Comparison of ENCODE assay signal across 1 cellular context in the genomic region with DNA sequence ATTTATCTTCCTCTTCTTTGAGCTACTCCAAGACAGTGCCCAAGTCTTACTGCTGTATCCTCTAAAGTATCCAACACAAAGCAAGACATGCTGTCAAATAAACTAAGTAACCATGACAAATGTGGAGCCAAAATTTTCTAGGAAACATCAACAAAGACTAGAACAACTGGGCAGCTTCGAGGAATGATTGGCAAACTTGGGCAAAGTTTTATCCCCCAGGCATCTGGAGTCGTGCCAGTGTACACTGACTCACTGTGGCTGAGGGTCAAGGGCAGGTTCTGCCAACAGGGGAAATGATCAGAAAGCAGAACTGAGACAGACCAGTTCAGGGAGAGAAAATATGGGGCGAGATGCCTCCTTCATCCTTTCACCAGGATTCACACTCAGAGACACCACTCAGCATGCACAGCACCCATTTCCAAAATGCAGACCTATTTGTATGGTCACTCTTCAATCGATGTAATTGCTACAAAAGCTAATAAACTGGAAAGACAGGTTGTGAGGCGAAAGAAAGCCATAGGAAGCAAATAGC.
TF ChIP-seq lines count a peak whose summit lies in the region.

No MANE protein-coding gene starts in this region.

TF ChIP-seq in SK-N-SH, 30 proteins besides CTCF, POLR2A, EP300 and RAD21 (continued from another document):
- no peak for TF ChIP-seq USF2 (IDR thresholded peaks at IDR 0.05; ENCODE audit: borderline replicate concordance, low read depth, low read length)
- peak; percentile 83 for TF ChIP-seq FOSL2 (IDR thresholded peaks at IDR 0.05; ENCODE audit: borderline replicate concordance, low read depth)
- TF ChIP-seq PBX3 (IDR thresholded peaks at IDR 0.05): peak; percentile 87
- TF ChIP-seq TEAD4 (IDR thresholded peaks at IDR 0.05; ENCODE audit: borderline replicate concordance, insufficient read depth): peak; percentile 82
- TF ChIP-seq FOXM1 (IDR thresholded peaks at IDR 0.05; ENCODE audit: low read depth): no peak
- TF ChIP-seq, protein P1, sequence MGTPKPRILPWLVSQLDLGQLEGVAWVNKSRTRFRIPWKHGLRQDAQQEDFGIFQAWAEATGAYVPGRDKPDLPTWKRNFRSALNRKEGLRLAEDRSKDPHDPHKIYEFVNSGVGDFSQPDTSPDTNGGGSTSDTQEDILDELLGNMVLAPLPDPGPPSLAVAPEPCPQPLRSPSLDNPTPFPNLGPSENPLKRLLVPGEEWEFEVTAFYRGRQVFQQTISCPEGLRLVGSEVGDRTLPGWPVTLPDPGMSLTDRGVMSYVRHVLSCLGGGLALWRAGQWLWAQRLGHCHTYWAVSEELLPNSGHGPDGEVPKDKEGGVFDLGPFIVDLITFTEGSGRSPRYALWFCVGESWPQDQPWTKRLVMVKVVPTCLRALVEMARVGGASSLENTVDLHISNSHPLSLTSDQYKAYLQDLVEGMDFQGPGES (IDR thresholded peaks at IDR 0.05; ENCODE audit: low read depth, low read length): no peak
- no peak for TF ChIP-seq GABPA (IDR thresholded peaks at IDR 0.05; ENCODE audit: low read depth)
- no peak for TF ChIP-seq NRF1 (IDR thresholded peaks at IDR 0.05; ENCODE audit: low read depth, low read length)
- TF ChIP-seq TAF1 (IDR thresholded peaks at IDR 0.05; ENCODE audit: borderline replicate concordance, low read depth, low read length): no peak
- no peak; the same call in 1 of the 2 replicates for TF ChIP-seq SIN3A (IDR thresholded peaks at IDR 0.05; ENCODE audit: borderline replicate concordance, low read depth, low read length)
- no peak for TF ChIP-seq ELF1 (IDR thresholded peaks at IDR 0.05)
- 0 out of 2 replicates have a peak, but pooled peaks have one; percentile 35 for TF ChIP-seq RCOR1 (IDR thresholded peaks at IDR 0.05; ENCODE audit: low read length)
- TF ChIP-seq RXRA (IDR thresholded peaks at IDR 0.05; ENCODE audit: borderline replicate concordance, low read depth): peak; percentile 99
- TF ChIP-seq POLR2AphosphoS5 (IDR thresholded peaks at IDR 0.05; ENCODE audit: low read depth, low read length): peak; percentile 66; the same call in 1 of the 2 replicates
- TF ChIP-seq, protein P2, sequence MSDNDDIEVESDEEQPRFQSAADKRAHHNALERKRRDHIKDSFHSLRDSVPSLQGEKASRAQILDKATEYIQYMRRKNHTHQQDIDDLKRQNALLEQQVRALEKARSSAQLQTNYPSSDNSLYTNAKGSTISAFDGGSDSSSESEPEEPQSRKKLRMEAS (IDR thresholded peaks at IDR 0.05; ENCODE audit: low read depth): peak; percentile 57; the same call in 1 of the 2 replicates
- TF ChIP-seq, protein P3, sequence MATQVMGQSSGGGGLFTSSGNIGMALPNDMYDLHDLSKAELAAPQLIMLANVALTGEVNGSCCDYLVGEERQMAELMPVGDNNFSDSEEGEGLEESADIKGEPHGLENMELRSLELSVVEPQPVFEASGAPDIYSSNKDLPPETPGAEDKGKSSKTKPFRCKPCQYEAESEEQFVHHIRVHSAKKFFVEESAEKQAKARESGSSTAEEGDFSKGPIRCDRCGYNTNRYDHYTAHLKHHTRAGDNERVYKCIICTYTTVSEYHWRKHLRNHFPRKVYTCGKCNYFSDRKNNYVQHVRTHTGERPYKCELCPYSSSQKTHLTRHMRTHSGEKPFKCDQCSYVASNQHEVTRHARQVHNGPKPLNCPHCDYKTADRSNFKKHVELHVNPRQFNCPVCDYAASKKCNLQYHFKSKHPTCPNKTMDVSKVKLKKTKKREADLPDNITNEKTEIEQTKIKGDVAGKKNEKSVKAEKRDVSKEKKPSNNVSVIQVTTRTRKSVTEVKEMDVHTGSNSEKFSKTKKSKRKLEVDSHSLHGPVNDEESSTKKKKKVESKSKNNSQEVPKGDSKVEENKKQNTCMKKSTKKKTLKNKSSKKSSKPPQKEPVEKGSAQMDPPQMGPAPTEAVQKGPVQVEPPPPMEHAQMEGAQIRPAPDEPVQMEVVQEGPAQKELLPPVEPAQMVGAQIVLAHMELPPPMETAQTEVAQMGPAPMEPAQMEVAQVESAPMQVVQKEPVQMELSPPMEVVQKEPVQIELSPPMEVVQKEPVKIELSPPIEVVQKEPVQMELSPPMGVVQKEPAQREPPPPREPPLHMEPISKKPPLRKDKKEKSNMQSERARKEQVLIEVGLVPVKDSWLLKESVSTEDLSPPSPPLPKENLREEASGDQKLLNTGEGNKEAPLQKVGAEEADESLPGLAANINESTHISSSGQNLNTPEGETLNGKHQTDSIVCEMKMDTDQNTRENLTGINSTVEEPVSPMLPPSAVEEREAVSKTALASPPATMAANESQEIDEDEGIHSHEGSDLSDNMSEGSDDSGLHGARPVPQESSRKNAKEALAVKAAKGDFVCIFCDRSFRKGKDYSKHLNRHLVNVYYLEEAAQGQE (IDR thresholded peaks at IDR 0.05; ENCODE audit: low read depth, low read length): peak; percentile 76
- peak; percentile 86 for TF ChIP-seq JUND (IDR thresholded peaks at IDR 0.05)
- TF ChIP-seq EZH2phosphoT487 (IDR thresholded peaks at IDR 0.05; ENCODE audit: borderline replicate concordance, low read depth): no peak
- TF ChIP-seq RFX5 (IDR thresholded peaks at IDR 0.05; ENCODE audit: low read length): no peak
- TF ChIP-seq, protein P4, sequence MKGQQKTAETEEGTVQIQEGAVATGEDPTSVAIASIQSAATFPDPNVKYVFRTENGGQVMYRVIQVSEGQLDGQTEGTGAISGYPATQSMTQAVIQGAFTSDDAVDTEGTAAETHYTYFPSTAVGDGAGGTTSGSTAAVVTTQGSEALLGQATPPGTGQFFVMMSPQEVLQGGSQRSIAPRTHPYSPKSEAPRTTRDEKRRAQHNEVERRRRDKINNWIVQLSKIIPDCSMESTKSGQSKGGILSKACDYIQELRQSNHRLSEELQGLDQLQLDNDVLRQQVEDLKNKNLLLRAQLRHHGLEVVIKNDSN (IDR thresholded peaks at IDR 0.05; ENCODE audit: borderline replicate concordance, low read depth): no peak
- peak; percentile 62; the same call in 1 of the 2 replicates for TF ChIP-seq MEF2A (IDR thresholded peaks at IDR 0.05; ENCODE audit: borderline replicate concordance, low read depth)
- no peak for TF ChIP-seq SMC3 (IDR thresholded peaks at IDR 0.05; ENCODE audit: low read depth, low read length)
- peak; percentile 93 for TF ChIP-seq TCF12 (IDR thresholded peaks at IDR 0.05)
- no peak for TF ChIP-seq GATA2 (CRISPR knock-in tag; IDR thresholded peaks at IDR 0.05)
- peak; percentile 100 for TF ChIP-seq NFIC (IDR thresholded peaks at IDR 0.05; ENCODE audit: borderline replicate concordance)
- TF ChIP-seq FOXJ3 (CRISPR knock-in tag; IDR thresholded peaks at IDR 0.05): no peak
